In the genomic region with DNA sequence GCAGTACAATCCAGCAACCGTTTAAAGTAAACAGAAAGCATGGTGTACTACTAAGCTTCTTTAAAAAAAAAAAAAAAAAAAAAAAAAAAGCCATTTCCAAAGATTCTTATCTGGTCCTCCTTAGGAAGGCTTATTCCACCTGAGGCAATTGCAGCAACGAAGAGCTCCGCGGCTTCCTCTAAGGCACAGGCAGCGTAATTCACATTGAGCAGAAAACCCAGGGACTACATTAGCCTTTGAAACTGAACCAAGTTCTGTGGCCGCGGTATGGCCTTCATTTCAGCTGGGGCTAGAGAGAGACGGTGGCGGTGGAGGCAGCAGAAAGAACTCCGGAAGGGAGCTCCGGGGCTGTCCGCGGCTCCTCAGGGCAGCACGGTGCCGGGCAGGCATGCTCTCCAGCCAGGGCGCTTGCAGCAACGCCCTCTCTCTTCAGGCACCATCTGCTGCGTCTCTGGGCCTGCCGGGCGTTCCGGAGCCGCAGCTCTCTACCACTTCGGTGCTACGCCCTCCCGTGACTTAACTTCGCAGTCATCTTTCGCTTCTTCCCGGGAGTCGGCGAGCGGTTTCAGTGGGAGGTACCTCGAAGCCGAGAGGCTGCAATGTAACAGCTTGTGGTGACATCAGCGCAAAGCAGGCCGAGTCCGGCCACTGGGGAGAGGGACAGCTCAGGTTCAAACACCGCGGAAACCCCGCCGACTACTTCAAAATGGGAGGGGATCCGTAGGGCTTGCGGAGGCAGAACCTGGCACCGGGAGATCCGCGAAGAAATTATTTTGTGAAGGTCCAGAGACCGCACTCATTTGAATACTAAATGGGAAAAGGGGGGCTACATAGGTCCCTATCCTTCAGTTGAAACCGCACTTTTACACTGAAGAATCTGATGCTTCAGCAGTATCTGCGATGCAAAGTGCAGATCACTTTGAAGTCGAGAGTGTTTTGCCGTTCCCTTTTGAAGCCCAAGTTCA, we compare ENCODE assay signal across 1 cellular context.
TF ChIP-seq lines count a peak whose summit lies in the region.

No MANE protein-coding gene starts in this region.

TF ChIP-seq in HepG2, 621 proteins besides CTCF, POLR2A, EP300 and RAD21 (continued from another document and continues in another):
- TF ChIP-seq ZHX2 (IDR thresholded peaks at IDR 0.05; ENCODE audit: low read depth) (peak; percentile 84), ZHX2 (CRISPR knock-in tag; IDR thresholded peaks at IDR 0.05; ENCODE audit: borderline replicate concordance) (0 out of 2 replicates have a peak, but pooled peaks have one; percentile 34), ZNF12 (CRISPR knock-in tag; IDR thresholded peaks at IDR 0.05) (peak; percentile 82; the same call in 1 of the 2 replicates), SP4 (CRISPR knock-in tag; IDR thresholded peaks at IDR 0.05) (peak; percentile 87), AHR (CRISPR knock-in tag; IDR thresholded peaks at IDR 0.05) (0 out of 2 replicates have a peak, but pooled peaks have one; percentile 92), BCL3 (CRISPR knock-in tag; IDR thresholded peaks at IDR 0.05) (peak; percentile 94; the same call in 1 of the 2 replicates), ZNF543 (CRISPR knock-in tag; IDR thresholded peaks at IDR 0.05) (peak; percentile 91), ZBTB42 (CRISPR knock-in tag; IDR thresholded peaks at IDR 0.05) (0 out of 2 replicates have a peak, but pooled peaks have one; percentile 52), HBP1 (CRISPR knock-in tag; IDR thresholded peaks at IDR 0.05; ENCODE audit: low read depth) (peak; percentile 81; the same call in 1 of the 2 replicates), CAMTA2 (CRISPR knock-in tag; IDR thresholded peaks at IDR 0.05; ENCODE audit: borderline replicate concordance) (0 out of 2 replicates have a peak, but pooled peaks have one; percentile 81), STAG1 (CRISPR knock-in tag; IDR thresholded peaks at IDR 0.05) (peak; percentile 56), MTA1 (CRISPR knock-in tag; IDR thresholded peaks at IDR 0.05; ENCODE audit: borderline replicate concordance) (peak; percentile 94), MAFF (IDR thresholded peaks at IDR 0.05; ENCODE audit: low read depth, low read length) (peak; percentile 91), PPARG (CRISPR knock-in tag; conservative IDR thresholded peaks at IDR 0.05) (peak; percentile 86), ZNF101 (CRISPR knock-in tag; IDR thresholded peaks at IDR 0.05; ENCODE audit: borderline replicate concordance, low read depth) (0 out of 2 replicates have a peak, but pooled peaks have one; percentile 21), ZNF205 (CRISPR knock-in tag; IDR thresholded peaks at IDR 0.05) (peak; percentile 81), KLF16 (CRISPR knock-in tag; IDR thresholded peaks at IDR 0.05) (peak in 1 of 2 experiments; percentile 94; a peak in 2 of 4 replicates), ZNF530 (CRISPR knock-in tag; IDR thresholded peaks at IDR 0.05; ENCODE audit: low read depth) (no peak), RBFOX2 (IDR thresholded peaks at IDR 0.05; ENCODE audit: low read depth, low read length) (peak; percentile 90), NAIF1 (CRISPR knock-in tag; IDR thresholded peaks at IDR 0.05; ENCODE audit: borderline replicate concordance) (peak; percentile 91), ZNF782 (CRISPR knock-in tag; IDR thresholded peaks at IDR 0.05; ENCODE audit: borderline replicate concordance) (peak; percentile 98; the same call in 1 of the 2 replicates), ZNF510 (CRISPR knock-in tag; IDR thresholded peaks at IDR 0.05; ENCODE audit: low read depth) (peak; percentile 92; the same call in 1 of the 2 replicates), THAP9 (CRISPR knock-in tag; IDR thresholded peaks at IDR 0.05; ENCODE audit: borderline replicate concordance) (peak; percentile 85), ZMYM4 (CRISPR knock-in tag; IDR thresholded peaks at IDR 0.05) (peak; percentile 99), SP5 (CRISPR knock-in tag; IDR thresholded peaks at IDR 0.05; ENCODE audit: borderline replicate concordance, low read depth) (peak; percentile 63; the same call in 1 of the 2 replicates), ZNF329 (CRISPR knock-in tag; IDR thresholded peaks at IDR 0.05; ENCODE audit: low read depth) (peak; percentile 88), ELF4 (CRISPR knock-in tag; IDR thresholded peaks at IDR 0.05; ENCODE audit: borderline replicate concordance) (no peak), THAP11 (CRISPR knock-in tag; IDR thresholded peaks at IDR 0.05) (peak; percentile 76), ARHGAP35 (CRISPR knock-in tag; IDR thresholded peaks at IDR 0.05; ENCODE audit: borderline replicate concordance) (peak; percentile 86)
- TF ChIP-seq, protein P1, sequence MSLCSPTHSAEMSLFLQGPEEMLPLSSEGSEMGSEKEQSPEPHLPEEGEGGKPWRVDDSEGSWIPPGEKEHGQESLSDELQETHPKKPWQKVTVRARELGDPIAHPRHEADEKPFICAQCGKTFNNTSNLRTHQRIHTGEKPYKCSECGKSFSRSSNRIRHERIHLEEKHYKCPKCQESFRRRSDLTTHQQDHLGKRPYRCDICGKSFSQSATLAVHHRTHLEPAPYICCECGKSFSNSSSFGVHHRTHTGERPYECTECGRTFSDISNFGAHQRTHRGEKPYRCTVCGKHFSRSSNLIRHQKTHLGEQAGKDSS (CRISPR knock-in tag; IDR thresholded peaks at IDR 0.05; ENCODE audit: borderline replicate concordance, low read depth) = peak; percentile 93; the same call in 1 of the 2 replicates
- TF ChIP-seq, protein P2, sequence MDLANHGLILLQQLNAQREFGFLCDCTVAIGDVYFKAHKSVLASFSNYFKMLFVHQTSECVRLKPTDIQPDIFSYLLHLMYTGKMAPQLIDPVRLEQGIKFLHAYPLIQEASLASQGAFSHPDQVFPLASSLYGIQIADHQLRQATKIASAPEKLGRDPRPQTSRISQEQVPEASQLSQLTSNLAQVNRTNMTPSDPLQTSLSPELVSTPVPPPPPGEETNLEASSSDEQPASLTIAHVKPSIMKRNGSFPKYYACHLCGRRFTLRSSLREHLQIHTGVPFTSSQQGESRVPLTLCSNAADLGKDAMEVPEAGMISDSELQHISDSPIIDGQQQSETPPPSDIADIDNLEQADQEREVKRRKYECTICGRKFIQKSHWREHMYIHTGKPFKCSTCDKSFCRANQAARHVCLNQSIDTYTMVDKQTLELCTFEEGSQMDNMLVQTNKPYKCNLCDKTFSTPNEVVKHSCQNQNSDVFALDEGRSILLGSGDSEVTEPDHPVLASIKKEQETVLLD (CRISPR knock-in tag; IDR thresholded peaks at IDR 0.05; ENCODE audit: low read depth) = peak; percentile 77; the same call in 1 of the 2 replicates
- TF ChIP-seq, protein P3, sequence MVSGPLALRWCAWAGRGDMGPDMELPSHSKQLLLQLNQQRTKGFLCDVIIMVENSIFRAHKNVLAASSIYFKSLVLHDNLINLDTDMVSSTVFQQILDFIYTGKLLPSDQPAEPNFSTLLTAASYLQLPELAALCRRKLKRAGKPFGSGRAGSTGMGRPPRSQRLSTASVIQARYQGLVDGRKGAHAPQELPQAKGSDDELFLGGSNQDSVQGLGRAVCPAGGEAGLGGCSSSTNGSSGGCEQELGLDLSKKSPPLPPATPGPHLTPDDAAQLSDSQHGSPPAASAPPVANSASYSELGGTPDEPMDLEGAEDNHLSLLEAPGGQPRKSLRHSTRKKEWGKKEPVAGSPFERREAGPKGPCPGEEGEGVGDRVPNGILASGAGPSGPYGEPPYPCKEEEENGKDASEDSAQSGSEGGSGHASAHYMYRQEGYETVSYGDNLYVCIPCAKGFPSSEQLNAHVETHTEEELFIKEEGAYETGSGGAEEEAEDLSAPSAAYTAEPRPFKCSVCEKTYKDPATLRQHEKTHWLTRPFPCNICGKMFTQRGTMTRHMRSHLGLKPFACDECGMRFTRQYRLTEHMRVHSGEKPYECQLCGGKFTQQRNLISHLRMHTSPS (CRISPR knock-in tag; IDR thresholded peaks at IDR 0.05; ENCODE audit: low read depth) = peak; percentile 63; the same call in 1 of the 2 replicates
- TF ChIP-seq, protein P4, sequence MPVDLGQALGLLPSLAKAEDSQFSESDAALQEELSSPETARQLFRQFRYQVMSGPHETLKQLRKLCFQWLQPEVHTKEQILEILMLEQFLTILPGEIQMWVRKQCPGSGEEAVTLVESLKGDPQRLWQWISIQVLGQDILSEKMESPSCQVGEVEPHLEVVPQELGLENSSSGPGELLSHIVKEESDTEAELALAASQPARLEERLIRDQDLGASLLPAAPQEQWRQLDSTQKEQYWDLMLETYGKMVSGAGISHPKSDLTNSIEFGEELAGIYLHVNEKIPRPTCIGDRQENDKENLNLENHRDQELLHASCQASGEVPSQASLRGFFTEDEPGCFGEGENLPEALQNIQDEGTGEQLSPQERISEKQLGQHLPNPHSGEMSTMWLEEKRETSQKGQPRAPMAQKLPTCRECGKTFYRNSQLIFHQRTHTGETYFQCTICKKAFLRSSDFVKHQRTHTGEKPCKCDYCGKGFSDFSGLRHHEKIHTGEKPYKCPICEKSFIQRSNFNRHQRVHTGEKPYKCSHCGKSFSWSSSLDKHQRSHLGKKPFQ (CRISPR knock-in tag; IDR thresholded peaks at IDR 0.05; ENCODE audit: insufficient replicate concordance) = no peak
